In the genomic region with DNA sequence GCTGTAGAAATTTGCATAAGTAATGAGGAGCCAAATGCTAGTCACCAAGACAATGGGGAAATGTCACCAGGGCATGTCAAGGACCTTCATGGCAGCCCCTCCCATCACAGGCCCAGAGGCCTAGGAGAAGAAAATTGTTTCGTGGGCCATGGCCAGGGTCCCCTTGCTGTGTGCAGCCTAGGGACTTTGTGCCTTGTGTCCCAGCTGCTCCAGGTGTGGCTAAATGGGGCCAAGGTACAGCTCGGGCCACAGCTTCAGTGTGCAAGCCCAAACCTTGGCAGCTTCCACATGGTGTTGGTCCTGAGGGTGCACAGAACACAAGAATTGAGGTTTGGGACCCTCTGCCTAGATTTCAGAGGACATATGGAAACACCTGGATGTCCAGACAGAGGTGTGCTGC, we compare ENCODE assay signal across 28 cellular contexts.
"Had no signal": no experiment of that assay in that cellular context is flagged by ENCODE, and none has a peak within 500 bp of the region (broad histone marks: within the 10 kb centered on the region; RNA-seq: fewer than 3 reads in every experiment).

No MANE protein-coding gene starts in this region.

- H3K36me3 ChIP-seq: heart right ventricle, left ventricle myocardium inferior, right atrium auricular region, right lobe of liver, stomach, thyroid gland, transverse colon, upper lobe of left lung, vagina had no signal

- H3K27ac Mint-ChIP-seq: mesothelial cell of epicardium; natural killer cell; progenitor cell of endocrine pancreas; stimulated activated naive B cell treated with anti-CD40 and anti-IgM and Interleukin-4, amounts not matched to agents 10 μg/mL and 1 μg/mL and 100 μg/mL, for 72 hours had no signal

- H3K4me1 Mint-ChIP-seq: mesothelial cell of epicardium had no signal

- H3K27ac ChIP-seq: heart right ventricle, hepatocyte, left ventricle myocardium inferior, parathyroid adenoma, right atrium auricular region, right lobe of liver, stomach, testis, thyroid gland, transverse colon, upper lobe of left lung, vagina had no signal

- ATAC-seq: heart right ventricle; left cardiac atrium; natural killer cell; right lobe of liver; stimulated activated naive B cell treated with anti-CD40 and anti-IgM and Interleukin-4, amounts not matched to agents 10 μg/mL and 1 μg/mL and 100 μg/mL, for 72 hours; stimulated activated naive CD8-positive, alpha-beta T cell treated with anti-CD3 and anti-CD28 coated beads, Interleukin-15, Interleukin-2, amounts not matched to agents 100 U/mL and 50 U/mL, for 24 hours had no signal

- H3K4me3 ChIP-seq: heart right ventricle, hepatocyte, left ventricle myocardium inferior, lung, right atrium auricular region, right lobe of liver, stomach, testis, thyroid gland, transverse colon, upper lobe of left lung, vagina had no signal

- H3K4me2 ChIP-seq: hepatocyte had no signal

- H2AFZ ChIP-seq: hepatocyte, parathyroid adenoma had no signal

- H3K9me3 ChIP-seq: left ventricle myocardium inferior, right atrium auricular region, right lobe of liver, stomach, testis, thyroid gland, transverse colon, upper lobe of left lung, vagina had no signal

- DNase-seq: heart right ventricle; islet precursor cell; kidney glomerular epithelial cell; left cardiac atrium; left ventricle myocardium inferior; mesendoderm; naive B cell; natural killer cell; occipital lobe; right lobe of liver; stimulated activated CD4-positive, alpha-beta T cell treated with anti-CD3 and anti-CD28 coated beads, Interleukin-12 subunit alpha, Interleukin-12 subunit beta, amount 100 ng/mL, for 4 hours; stimulated activated CD4-positive, alpha-beta T cell treated with anti-CD3 and anti-CD28 coated beads, Interleukin-15, amount 100 ng/mL, for 24 hours; stimulated activated CD4-positive, alpha-beta T cell treated with anti-CD3 and anti-CD28 coated beads, Interleukin-2, amount 100 ng/mL, for 24 hours; stimulated activated CD4-positive, alpha-beta T cell treated with anti-CD3 and anti-CD28 coated beads, Interleukin-4, amount 100 ng/mL, for 1 hour; stimulated activated naive B cell treated with anti-CD40 and anti-IgM and Interleukin-4, amounts not matched to agents 10 μg/mL and 1 μg/mL and 100 μg/mL, for 72 hours; stimulated activated naive CD8-positive, alpha-beta T cell treated with anti-CD3 and anti-CD28 coated beads, Interleukin-15, Interleukin-2, amounts not matched to agents 100 U/mL and 50 U/mL, for 24 hours; stomach; testis; thyroid gland; transverse colon; upper lobe of left lung had no signal

- H3K4me3 Mint-ChIP-seq: mesothelial cell of epicardium; naive B cell; natural killer cell; stimulated activated naive B cell treated with anti-CD40 and anti-IgM and Interleukin-4, amounts not matched to agents 10 μg/mL and 1 μg/mL and 100 μg/mL, for 72 hours had no signal

- H3K36me3 Mint-ChIP-seq: natural killer cell had no signal

- H3K9ac ChIP-seq: parathyroid adenoma had no signal

- H3K9me3 Mint-ChIP-seq: natural killer cell had no signal

- H3K27me3 ChIP-seq: hepatocyte, right atrium auricular region, right lobe of liver, stomach, testis, thyroid gland, transverse colon, upper lobe of left lung, vagina had no signal

- H3K4me1 ChIP-seq: parathyroid adenoma, right lobe of liver, stomach, testis, thyroid gland, upper lobe of left lung, vagina had no signal

- H3K27me3 Mint-ChIP-seq: progenitor cell of endocrine pancreas had no signal
